In the genomic region with DNA sequence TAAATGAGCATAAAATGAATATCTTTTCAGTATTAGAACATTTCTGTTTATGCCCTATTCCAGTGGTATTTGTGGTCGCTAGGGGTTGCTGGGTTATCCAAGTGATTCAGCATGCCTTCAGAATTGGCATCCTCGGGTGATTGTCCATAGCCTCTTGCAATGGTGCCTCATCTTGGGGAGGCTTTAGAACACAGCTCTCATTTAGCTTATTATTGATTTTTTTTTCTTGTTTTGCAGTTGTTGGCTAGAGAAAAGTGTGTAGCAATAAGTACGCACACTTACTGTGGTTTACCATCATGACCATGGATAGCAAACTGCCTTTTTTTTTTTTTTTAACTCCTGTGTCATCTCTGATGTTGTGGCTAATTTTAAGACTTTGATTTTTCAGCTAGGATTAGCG, we compare ENCODE assay signal across 20 cellular contexts. TPM values are rescaled to one million over a fixed set of nuclear protein-coding genes. Genes with fewer than 3 reads are reported as not detected.
A peak's percentile ranks its signal among the peaks of the same experiment; 100 is the strongest.
DNase-seq lines count a peak whose midpoint lies in the region; ATAC-seq, FAIRE-seq and TF ChIP-seq lines count a peak whose summit lies in the region.
"Had no signal": no experiment of that assay in that cellular context is flagged by ENCODE, and none has a peak within 500 bp of the region (broad histone marks: within the 10 kb centered on the region; RNA-seq: fewer than 3 reads in every experiment).

No MANE protein-coding gene starts in this region.

- H3K4me3 ChIP-seq in A549 (no peak overlapping the region), fibroblast of the aortic adventitia (ENCODE audit: low read depth, low read length) (no peak overlapping the region), spleen (no peak overlapping the region), H7 (ENCODE audit: insufficient read depth, low read depth, low read length) (no peak overlapping the region)
- H3K4me3 ChIP-seq: left lung, tibial nerve had no signal

- no peak for TF ChIP-seq EP300 in A549 (IDR thresholded peaks at IDR 0.05)

- no peak overlapping the region for H3K4me2 ChIP-seq in A549

- TF ChIP-seq POLR2A in A549 (IDR thresholded peaks at IDR 0.05; ENCODE audit: low read length), result no peak
- TF ChIP-seq POLR2A in spleen (IDR thresholded peaks at IDR 0.05), result no peak

- no peak for DNase-seq in A549 (ENCODE audit: low read depth in 1 of 2, low spot score in 1 of 2)
- DNase-seq in H4 (ENCODE audit: low spot score), result peak; percentile 10
- peak; percentile 74 for DNase-seq in RPMI7951 (ENCODE audit: low read depth)
- peak; percentile 16 for DNase-seq in fibroblast of the aortic adventitia (ENCODE audit: low read depth)
- DNase-seq in spleen, result no peak
- no peak for DNase-seq in H7
- no peak for DNase-seq in Right ventricle myocardium superior
- DNase-seq: activated CD8-positive, alpha-beta T cell treated with anti-CD3 and anti-CD28 coated beads for 36 hours; activated T-cell treated with anti-CD3 and anti-CD28 coated beads, Interleukin-2, amount 50 U/mL, for 48 hours; brain microvascular endothelial cell; GOT3; KG1; left lung; NCI-H1417; stimulated activated CD4-positive, alpha-beta T cell treated with anti-CD3 and anti-CD28 coated beads, Interleukin-15, amount 100 ng/mL, for 24 hours had no signal

- CTCF ChIA-PET in A549 (lab: Yijun Ruan, JAX), result interaction anchor here (3.1 kb wide), 1 partner anchor 9 kb away, joined by 8 read pairs; no protein-coding TSS in a partner anchor

- intact Hi-C loops in spleen (cut with DNase I; ENCODE audit: low total_unique reads), result no loop called here
- intact Hi-C loops in Right ventricle myocardium superior (cut with DNase I), result no loop called here

- no peaks in the 10 kb centered on the region for H3K9me3 ChIP-seq in A549
- no peaks in the 10 kb centered on the region for H3K9me3 ChIP-seq in spleen
- H3K9me3 ChIP-seq: left lung, tibial nerve had no signal

- H3K27me3 ChIP-seq in spleen (replicated peaks in 1 of 7), result no peaks in the 10 kb centered on the region
- no peaks in the 10 kb centered on the region for H3K27me3 ChIP-seq in H7 (ENCODE audit: control insufficient read depth, insufficient read depth, low read length)
- H3K27me3 ChIP-seq: brain microvascular endothelial cell, left lung, tibial nerve had no signal

- ATAC-seq in A549 (no peak), HG03159 (IDR thresholded peaks at IDR 0.05; ENCODE audit: unreplicated experiment) (no peak), Right ventricle myocardium superior (ENCODE audit: poor library complexity) (no peak)
- ATAC-seq: left lung, Right ventricle myocardium inferior, WTC11 had no signal

- H3K4me1 ChIP-seq in A549 (no peaks in the 10 kb centered on the region), spleen (no peaks in the 10 kb centered on the region)
- H3K4me1 ChIP-seq: left lung, tibial nerve had no signal

- no peak for FAIRE-seq in A549 (lab: Jason Lieb, UNC)

- TF ChIP-seq CTCF in A549 (IDR thresholded peaks at IDR 0.05) (no peak), fibroblast of the aortic adventitia (IDR thresholded peaks at IDR 0.05; ENCODE audit: insufficient read depth, low read length) (no peak), spleen (IDR thresholded peaks at IDR 0.05 in 8 of 11, conservative IDR thresholded peaks at IDR 0.05 in 3 of 11) (no peak)

- TF ChIP-seq RAD21 in A549 (conservative IDR thresholded peaks at IDR 0.05 in 1 of 2, IDR thresholded peaks at IDR 0.05 in 1 of 2), result no peak

- H3K36me3 ChIP-seq in spleen, result peaks cover 0 to 69% (median 19%) of the 10 kb centered on the region in 6 donors
- no peaks in the 10 kb centered on the region for H3K36me3 ChIP-seq in H7 (replicated peaks; ENCODE audit: control insufficient read depth, insufficient read depth, low read length)

- H3K27ac ChIP-seq in A549, result no peak overlapping the region
- H3K27ac ChIP-seq in spleen, result no peak overlapping the region
- H3K27ac ChIP-seq: brain microvascular endothelial cell, HL-60, left lung, tibial nerve had no signal

- POLR2A ChIA-PET in A549 (lab: Yijun Ruan, JAX), result no interaction called here

- WGBS in A549 (ENCODE audit: missing lambda C conversion rate), result 94% methylated on average over 4 of the region's 4 CpGs
- WGBS in spleen, 5 donors, result 87 to 94% (median 90%) methylated on average over 4 of the region's 4 CpGs

TF ChIP-seq in A549, 52 proteins besides CTCF, POLR2A, EP300 and RAD21:
- TF ChIP-seq JUNB (IDR thresholded peaks at IDR 0.05) (no peak), SMC3 (IDR thresholded peaks at IDR 0.05) (no peak), FOSL2 (IDR thresholded peaks at IDR 0.05) (no peak), FOSL2 (CRISPR knock-in tag; IDR thresholded peaks at IDR 0.05) (no peak), HOXB13 (CRISPR knock-in tag; IDR thresholded peaks at IDR 0.05; ENCODE audit: low read depth) (no peak), ZC3H11A (IDR thresholded peaks at IDR 0.05) (no peak), NR3C1 (IDR thresholded peaks at IDR 0.05) (no peak), KDM1A (IDR thresholded peaks at IDR 0.05; ENCODE audit: low read depth) (no peak), RFX5 (IDR thresholded peaks at IDR 0.05) (peak; percentile 91)

RNA-seq across cellular contexts. Expression of a gene that starts 33.6 kb away (rescaled TPM):
- 26.9 and 47.4 TPM in 2 replicates for polyA plus RNA-seq in A549 (2011; rRNA removed)
- polyA plus RNA-seq in A549 (2012; cell fraction: cytosol; rRNA removed), result 3.1 and 3.9 TPM in 2 replicates
- polyA plus RNA-seq in A549 (2012; cell fraction: nucleus; rRNA removed), result 0.90 and 1.7 TPM in 2 replicates
- 7.8 to 11.0 TPM (median 9.6 TPM) in 3 replicates for polyA plus RNA-seq in A549 (2017; fragmentation: RNase III; extraction: RNeasy Plus Mini Kit Qiagen cat#74134 plus additional on column Dnase treatment)
- 7.9 and 9.5 TPM in 2 replicates for polyA minus RNA-seq in A549 (2011; rRNA and poly(A)+ RNA removed)
- 10.3 and 11.7 TPM in 2 replicates for total RNA-seq in H4 (2014; rRNA removed; shearing (Covaris generic))
- total RNA-seq in RPMI7951 (2014; rRNA removed; shearing (Covaris generic)), result 6.5 and 6.8 TPM in 2 replicates
- total RNA-seq in fibroblast of the aortic adventitia (ENCODE audit: low replicate concordance), result 4.7 and 10.0 TPM in 2 replicates
- total RNA-seq in spleen, result 10 to 100 TPM; 16.0 to 36.9 (median 24.8) TPM
- 1 to 10 TPM; 2.0 to 3.8 (median 2.3) TPM for polyA plus RNA-seq in spleen
- total RNA-seq in H7 (2014; rRNA removed; shearing (Covaris generic)), result 2.9 and 3.6 TPM in 2 replicates
- 32.2 TPM for total RNA-seq in Right ventricle myocardium superior

RNA-seq across cellular contexts. Expression of a gene that starts 35.5 kb away (rescaled TPM):
- 21.4 and 23.7 TPM in 2 replicates for polyA plus RNA-seq in A549 (2011; rRNA removed)
- polyA plus RNA-seq in A549 (2012; cell fraction: cytosol; rRNA removed), result 6.0 and 6.3 TPM in 2 replicates
- 2.1 and 2.8 TPM in 2 replicates for polyA plus RNA-seq in A549 (2012; cell fraction: nucleus; rRNA removed)
- 13.8 to 15.2 TPM (median 14.8 TPM) in 3 replicates for polyA plus RNA-seq in A549 (2017; fragmentation: RNase III; extraction: RNeasy Plus Mini Kit Qiagen cat#74134 plus additional on column Dnase treatment)
- 2.6 and 3.9 TPM in 2 replicates for polyA minus RNA-seq in A549 (2011; rRNA and poly(A)+ RNA removed)
- 43.4 and 44.2 TPM in 2 replicates for total RNA-seq in H4 (2014; rRNA removed; shearing (Covaris generic))
- total RNA-seq in RPMI7951 (2014; rRNA removed; shearing (Covaris generic)), result 50.8 and 60.6 TPM in 2 replicates
- total RNA-seq in fibroblast of the aortic adventitia (ENCODE audit: low replicate concordance), result 35.5 and 109 TPM in 2 replicates
- total RNA-seq in spleen, result 1 to 10 TPM; 3.0 to 5.8 (median 3.7) TPM
- polyA plus RNA-seq in spleen, result 1 to 10 TPM; 1.8 to 5.1 (median 3.1) TPM
- total RNA-seq in H7 (2014; rRNA removed; shearing (Covaris generic)), result 5.2 and 9.8 TPM in 2 replicates
- total RNA-seq in Right ventricle myocardium superior, result 6.5 TPM

Comparison
In these comparisons a context has a peak if more than half of its experiments do, and no peak if none do; other contexts are left out.
1. DNase-seq: peak in H4 (single experiment), RPMI7951 (single experiment) and fibroblast of the aortic adventitia (single experiment); none in A549 (0 of 2), spleen (single experiment), H7 (single experiment) and Right ventricle myocardium superior (single experiment).